Comparison of ENCODE assay signal across 26 cellular contexts in genomic region chr17:437545-437944, GRCh38. TPM values are rescaled to one million over a fixed set of nuclear protein-coding genes. Genes with fewer than 3 reads are reported as not detected.
DNase-seq lines count a peak whose midpoint lies in the region; ATAC-seq, FAIRE-seq and TF ChIP-seq lines count a peak whose summit lies in the region.
"Had no signal": no experiment of that assay in that cellular context is flagged by ENCODE, and none has a peak within 500 bp of the region (broad histone marks: within the 10 kb centered on the region; RNA-seq: fewer than 3 reads in every experiment).

No MANE protein-coding gene starts in this region.

- no peak overlapping the region for H3K4ac ChIP-seq in trophoblast cell (ENCODE audit: low read depth, low read length)

- no peak overlapping the region for H3K18ac ChIP-seq in trophoblast cell (ENCODE audit: low read length)

- BruUV-seq in HepG2 (replicated peaks; lab: Mats Ljungman, UMichigan): no TSS peak
- no TSS peak for BruUV-seq in K562 (replicated peaks; lab: Mats Ljungman, UMichigan)

- H3K27ac Mint-ChIP-seq in activated CD8-positive, alpha-beta memory T cell treated with anti-CD3 and anti-CD28 coated beads, Interleukin-2, amount 10 ng/mL, durations not matched to agents 7 days and 5 days: no peak overlapping the region
- H3K27ac Mint-ChIP-seq: CD4-positive, CD25-positive, alpha-beta regulatory T cell had no signal

- no peak overlapping the region for H2BK120ac ChIP-seq in trophoblast cell (ENCODE audit: insufficient read depth, low read length, poor library complexity)

- in situ Hi-C loops in HepG2 (cut with HindIII; ENCODE audit: extremely low pct_ligation_motif_present, low pct_unique_long_range_greater_than_20kb): no loop called here
- in situ Hi-C loops in K562 (cut with MboI): loop anchor here (5.0 kb wide), 1 partner anchor 60 kb away; no protein-coding TSS in a partner anchor

- H3K4me1 ChIP-seq in HepG2 (ENCODE audit: insufficient read depth, low read length) (no peaks in the 10 kb centered on the region), right lobe of liver (no peaks in the 10 kb centered on the region), K562 (replicated peaks in 1 of 2; ENCODE audit: control insufficient read depth in 2 of 2, insufficient read depth in 2 of 2, low read length in 2 of 2) (peaks cover 0 to 6% of the 10 kb centered on the region in 2 experiments; a peak in 1 of 5 replicates), trophoblast cell (ENCODE audit: control insufficient read depth in 1 of 2, insufficient read depth in 2 of 2, low read length in 2 of 2) (no peaks in the 10 kb centered on the region)
- H3K4me1 ChIP-seq: BE2C had no signal

- no peak overlapping the region for H4K91ac ChIP-seq in trophoblast cell (ENCODE audit: low read depth, low read length)

- H3K9ac ChIP-seq in HepG2 (ENCODE audit: insufficient read depth, low read depth, low read length) (no peak overlapping the region), K562 (ENCODE audit: insufficient read depth in 1 of 2, low read depth in 2 of 2, low read length in 2 of 2) (no peak overlapping the region), trophoblast cell (ENCODE audit: low read length) (peak overlapping the region; percentile 40)
- H3K9ac ChIP-seq: BLaER1 had no signal

- TF ChIP-seq RAD21 in HepG2 (CRISPR knock-in tag; IDR thresholded peaks at IDR 0.05) (no peak), K562 (CRISPR knock-in tag; conservative IDR thresholded peaks at IDR 0.05 in 1 of 2, IDR thresholded peaks at IDR 0.05 in 1 of 2) (no peak)

- CTCF ChIA-PET in HepG2 (lab: Yijun Ruan, JAX; ENCODE audit: low intra/inter-chr PET ratio, low total read pairs): no interaction called here
- CTCF ChIA-PET in K562 (lab: Yijun Ruan, JAX; ENCODE audit: low intra/inter-chr PET ratio): no interaction called here
- CTCF ChIA-PET in activated CD8-positive, alpha-beta memory T cell treated with anti-CD3 and anti-CD28 coated beads, Interleukin-2, amount 10 ng/mL, durations not matched to agents 7 days and 5 days (lab: Charles Lee): no interaction called here

- H3K9me1 ChIP-seq in K562 (ENCODE audit: control insufficient read depth, insufficient read depth, low read length): no peaks in the 10 kb centered on the region

- POLR2A ChIA-PET in HepG2 (lab: Yijun Ruan, JAX): no interaction called here
- POLR2A ChIA-PET in K562 (lab: Yijun Ruan, JAX): no interaction called here

- no peaks in the 10 kb centered on the region for H4K20me1 ChIP-seq in HepG2 (ENCODE audit: insufficient read depth, low read length)
- no peaks in the 10 kb centered on the region for H4K20me1 ChIP-seq in K562 (replicated peaks; ENCODE audit: control insufficient read depth, insufficient read depth, low read length)
- H4K20me1 ChIP-seq: BLaER1 had no signal

- no peak for ATAC-seq in HepG2
- no peak for ATAC-seq in right lobe of liver
- ATAC-seq in K562: no peak
- no peak for ATAC-seq in activated CD8-positive, alpha-beta memory T cell treated with anti-CD3 and anti-CD28 coated beads, Interleukin-2, amount 10 ng/mL, durations not matched to agents 7 days and 5 days
- ATAC-seq in HG03378 (IDR thresholded peaks at IDR 0.05; ENCODE audit: unreplicated experiment): no peak
- ATAC-seq: GM12878 had no signal

- H3K4me3 ChIP-seq in HepG2 (replicated peaks in 1 of 3; ENCODE audit: insufficient read depth in 1 of 3, low read depth in 2 of 3, low read length in 3 of 3) (no peak overlapping the region), right lobe of liver (no peak overlapping the region), K562 (no peak overlapping the region), trophoblast cell (ENCODE audit: low read depth, low read length) (no peak overlapping the region)
- H3K4me3 ChIP-seq: BLaER1, GM12878 had no signal

- peak overlapping the region; percentile 80 for H3K23ac ChIP-seq in trophoblast cell (ENCODE audit: low read length)

- no peak for TF ChIP-seq CTCF in HepG2 (CRISPR knock-in tag; IDR thresholded peaks at IDR 0.05)
- TF ChIP-seq CTCF in right lobe of liver (IDR thresholded peaks at IDR 0.05): no peak
- no peak for TF ChIP-seq CTCF in K562 (IDR thresholded peaks at IDR 0.05 in 2 of 3, conservative IDR thresholded peaks at IDR 0.05 in 1 of 3; ENCODE audit: insufficient read depth in 2 of 3, low read depth in 1 of 3, low read length in 3 of 3)

- intact Hi-C loops in HepG2 (cut with micrococcal nuclease; ENCODE audit: unreplicated experiment) (no loop called here), right lobe of liver (cut with DNase I) (no loop called here), K562 (cut with micrococcal nuclease) (no loop called here)

- peaks cover 8% of the 10 kb centered on the region for H3K9me3 Mint-ChIP-seq in activated CD8-positive, alpha-beta memory T cell treated with anti-CD3 and anti-CD28 coated beads, Interleukin-2, amount 10 ng/mL, durations not matched to agents 7 days and 5 days (ENCODE audit: low read depth)

- DNase-seq in HepG2 (ENCODE audit: low spot score) (no peak), right lobe of liver (no peak), K562 (ENCODE audit: extremely low read depth in 1 of 4, low spot score in 3 of 4) (no peak), trophoblast cell (no peak)
- no peak for DNase-seq in activated CD8-positive, alpha-beta memory T cell treated with anti-CD3 and anti-CD28 coated beads, Interleukin-2, amount 10 ng/mL, durations not matched to agents 7 days and 5 days
- DNase-seq: ACHN; BE2C; C1 segment of cervical spinal cord; CD4-positive, alpha-beta memory T cell; CD4-positive, CD25-positive, alpha-beta regulatory T cell; CD8-positive, alpha-beta memory T cell; COR-L47; DMS 273 treated with DMSO at 0.1 percent for 48 hours; DMS153; DMS53; DMS79; DND-41; EL; GDM1 had no signal

- H3K79me1 ChIP-seq in trophoblast cell (ENCODE audit: low read length): no peaks in the 10 kb centered on the region

- no peak overlapping the region for H3K4me2 ChIP-seq in HepG2 (ENCODE audit: low read depth, low read length)
- H3K4me2 ChIP-seq in K562 (ENCODE audit: insufficient read depth, low read length): no peak overlapping the region
- no peak overlapping the region for H3K4me2 ChIP-seq in trophoblast cell (ENCODE audit: low read length)
- H3K4me2 ChIP-seq: BLaER1 had no signal

- peaks cover 45% of the 10 kb centered on the region for H3K36me3 Mint-ChIP-seq in activated CD8-positive, alpha-beta memory T cell treated with anti-CD3 and anti-CD28 coated beads, Interleukin-2, amount 10 ng/mL, durations not matched to agents 7 days and 5 days

- WGBS in HepG2 (ENCODE audit: low lambda C conversion rate): 60% methylated on average over 2 of the region's 2 CpGs
- 86% methylated on average over 2 of the region's 2 CpGs for WGBS in right lobe of liver (ENCODE audit: insufficient coverage, low coverage, low lambda C conversion rate, missing lambda C conversion rate)
- WGBS in K562 (ENCODE audit: insufficient coverage, low coverage, missing lambda C conversion rate): 21% methylated on average over 2 of the region's 2 CpGs
- WGBS in trophoblast cell (ENCODE audit: extremely low coverage, insufficient coverage, insufficient read length): no CpG with 5 or more reads among the region's 2 CpGs

- peaks cover 0 to under 1% of the 10 kb centered on the region in 2 experiments; a peak in 1 of 5 replicates for H3K36me3 ChIP-seq in HepG2 (replicated peaks in 1 of 2; ENCODE audit: control insufficient read depth in 1 of 2, insufficient read depth in 2 of 2, low read length in 2 of 2)
- H3K36me3 ChIP-seq in right lobe of liver: no peaks in the 10 kb centered on the region
- no peaks in the 10 kb centered on the region for H3K36me3 ChIP-seq in K562 (ENCODE audit: control insufficient read depth, insufficient read depth, low read length)
- peaks cover 0 to 5% of the 10 kb centered on the region in 2 experiments for H3K36me3 ChIP-seq in trophoblast cell (ENCODE audit: control insufficient read depth in 1 of 2, insufficient read depth in 2 of 2, low read length in 2 of 2)
- H3K36me3 ChIP-seq: BE2C had no signal

- TF ChIP-seq POLR2A in HepG2 (IDR thresholded peaks at IDR 0.05; ENCODE audit: insufficient read depth in 1 of 2, low read depth in 2 of 2, low read length in 2 of 2) (no peak), right lobe of liver (IDR thresholded peaks at IDR 0.05) (no peak), K562 (conservative IDR thresholded peaks at IDR 0.05) (no peak)

- no peak overlapping the region for H2AK5ac ChIP-seq in trophoblast cell (ENCODE audit: low read length)

- H3K27me3 Mint-ChIP-seq in activated CD8-positive, alpha-beta memory T cell treated with anti-CD3 and anti-CD28 coated beads, Interleukin-2, amount 10 ng/mL, durations not matched to agents 7 days and 5 days: no peaks in the 10 kb centered on the region
- H3K27me3 Mint-ChIP-seq: CD4-positive, alpha-beta memory T cell had no signal

- H3K79me2 ChIP-seq in HepG2 (ENCODE audit: insufficient read depth, low read length): no peaks in the 10 kb centered on the region
- no peaks in the 10 kb centered on the region for H3K79me2 ChIP-seq in K562 (ENCODE audit: control insufficient read depth, insufficient read depth, low read length)
- no peaks in the 10 kb centered on the region for H3K79me2 ChIP-seq in trophoblast cell (ENCODE audit: control insufficient read depth, insufficient read depth, low read length, poor library complexity)

- H3K27ac ChIP-seq in HepG2 (ENCODE audit: extremely low read length, insufficient read depth, low read length) (no peak overlapping the region), right lobe of liver (no peak overlapping the region), K562 (ENCODE audit: extremely low read depth, low read depth, low read length) (no peak overlapping the region), trophoblast cell (ENCODE audit: low read depth, low read length) (no peak overlapping the region)
- H3K27ac ChIP-seq: 22Rv1, BLaER1 had no signal

- FAIRE-seq in HepG2 (lab: Jason Lieb, UNC) (no peak), K562 (lab: Jason Lieb, UNC) (no peak)
- FAIRE-seq: GM12878, GM12892, GM18507 had no signal

- no peak overlapping the region for H4K12ac ChIP-seq in trophoblast cell (ENCODE audit: low read depth, low read length)

- H2AFZ ChIP-seq in HepG2 (ENCODE audit: low read length) (no peak overlapping the region), K562 (ENCODE audit: low read depth, low read length) (no peak overlapping the region), trophoblast cell (ENCODE audit: insufficient read depth, low read length, poor library complexity) (no peak overlapping the region)

- no peak overlapping the region for H3K4me3 Mint-ChIP-seq in activated CD8-positive, alpha-beta memory T cell treated with anti-CD3 and anti-CD28 coated beads, Interleukin-2, amount 10 ng/mL, durations not matched to agents 7 days and 5 days
- H3K4me3 Mint-ChIP-seq: CD14-positive monocyte; CD4-positive, alpha-beta memory T cell; CD4-positive, CD25-positive, alpha-beta regulatory T cell; CD8-positive, alpha-beta memory T cell had no signal

- H4K8ac ChIP-seq in trophoblast cell (ENCODE audit: low read depth, low read length): no peak overlapping the region

- H2BK12ac ChIP-seq in trophoblast cell (ENCODE audit: low read length): no peak overlapping the region

- no peak overlapping the region for H2BK5ac ChIP-seq in trophoblast cell (ENCODE audit: low read depth, low read length, poor library complexity)

- no peak overlapping the region for H3K14ac ChIP-seq in trophoblast cell (ENCODE audit: low read length)

- H3K9me3 ChIP-seq in HepG2 (ENCODE audit: low read length): peaks cover 7% of the 10 kb centered on the region; the same call in 1 of the 2 replicates
- peaks cover 0 to 7% (median 1%) of the 10 kb centered on the region in 4 donors for H3K9me3 ChIP-seq in right lobe of liver
- peaks cover 8% of the 10 kb centered on the region; the same call in 1 of the 2 replicates for H3K9me3 ChIP-seq in K562 (replicated peaks; ENCODE audit: control insufficient read depth, insufficient read depth, low read depth, low read length)
- peaks cover 2% of the 10 kb centered on the region for H3K9me3 ChIP-seq in trophoblast cell (ENCODE audit: insufficient read depth, low read depth, low read length)
- H3K9me3 ChIP-seq: BE2C had no signal

- TF ChIP-seq EP300 in HepG2 (IDR thresholded peaks at IDR 0.05; ENCODE audit: low read depth in 2 of 2, low read length in 2 of 2) (no peak), HepG2 (CRISPR knock-in tag; IDR thresholded peaks at IDR 0.05; ENCODE audit: borderline replicate concordance) (no peak), K562 (IDR thresholded peaks at IDR 0.05; ENCODE audit: low read length) (no peak)

- H3K4me1 Mint-ChIP-seq in activated CD8-positive, alpha-beta memory T cell treated with anti-CD3 and anti-CD28 coated beads, Interleukin-2, amount 10 ng/mL, durations not matched to agents 7 days and 5 days: no peaks in the 10 kb centered on the region
- H3K4me1 Mint-ChIP-seq: CD14-positive monocyte; CD4-positive, CD25-positive, alpha-beta regulatory T cell; CD8-positive, alpha-beta memory T cell had no signal

- H3K27me3 ChIP-seq in HepG2 (ENCODE audit: control insufficient read depth in 1 of 2, insufficient read depth in 2 of 2, low read length in 2 of 2): no peaks in the 10 kb centered on the region
- no peaks in the 10 kb centered on the region for H3K27me3 ChIP-seq in right lobe of liver
- peaks cover 0 to 7% of the 10 kb centered on the region in 2 experiments; a peak in 3 of 5 replicates for H3K27me3 ChIP-seq in K562 (ENCODE audit: control insufficient read depth in 2 of 2, insufficient read depth in 2 of 2, low read length in 2 of 2)
- no peaks in the 10 kb centered on the region for H3K27me3 ChIP-seq in trophoblast cell (ENCODE audit: insufficient read depth, low read length)
- H3K27me3 ChIP-seq: BE2C, BLaER1 had no signal

RNA-seq across cellular contexts. Expression of gene RFLNB, which starts 8.2 kb away (rescaled TPM):
- total RNA-seq in HepG2 (2016; rRNA removed; fragmentation: Illumina TruSeq; extraction: Trizol) (21.3 and 22.8 TPM in 2 replicates), right lobe of liver (1 to 10 TPM; 1.4 to 7.3 (median 4.1) TPM), K562 (2014; rRNA removed) (6.4 and 9.8 TPM in 2 replicates), K562 (2014; rRNA removed; fragmentation: Illumina TruSeq; extraction: Trizol) (5.6 and 5.9 TPM in 2 replicates), K562 (2015; rRNA removed; fragmentation: Illumina TruSeq; extraction: Trizol) (4.6 and 4.9 TPM in 2 replicates), K562 (2021) (8.8 and 10.0 TPM in 2 replicates)
- 27.1 and 28.5 TPM in 2 replicates for total RNA-seq in HepG2 (2016; cell fraction: cytosol; rRNA removed; fragmentation: Illumina TruSeq; extraction: Trizol; ENCODE audit: low read depth)
- 19.3 and 21.8 TPM in 2 replicates for total RNA-seq in HepG2 (2016; cell fraction: insoluble cytoplasmic fraction; rRNA removed; fragmentation: Illumina TruSeq; extraction: Trizol)
- 58.7 and 64.2 TPM in 2 replicates for total RNA-seq in HepG2 (2016; cell fraction: membrane; rRNA removed; fragmentation: Illumina TruSeq; extraction: Trizol)
- total RNA-seq in HepG2 (2016; cell fraction: nucleus; rRNA removed; fragmentation: Illumina TruSeq; extraction: Trizol): 8.7 and 10.1 TPM in 2 replicates
- polyA plus RNA-seq in HepG2 (2011; rRNA removed) (3.1 and 3.2 TPM in 2 replicates), K562 (2011; rRNA removed) (0.95 and 1.8 TPM in 2 replicates), K562 (2014; fragmentation: Illumina TruSeq; extraction: Trizol) (4.6 and 6.8 TPM in 2 replicates), K562 (2014; fragmentation: Nextera tagmentation; extraction: Ambion mirVana) (1 to 10 TPM in 1 of 2 experiments, under 1 TPM in 1; 0.92 to 1.1 TPM), K562 (2014; rRNA removed) (5.0 and 7.2 TPM in 2 replicates)
- polyA plus RNA-seq in HepG2 (2011; cell fraction: cytosol; rRNA removed): 3.4 and 4.0 TPM in 2 replicates
- 2.1 and 2.5 TPM in 2 replicates for polyA plus RNA-seq in HepG2 (2011; cell fraction: nucleus; rRNA removed)
- polyA plus RNA-seq in HepG2 (2012): 7.5 and 10.7 TPM in 2 replicates
- 44.9 and 45.8 TPM in 2 replicates for polyA plus RNA-seq in HepG2 (2016; cell fraction: cytosol; fragmentation: Illumina TruSeq; extraction: Trizol; ENCODE audit: low read depth)
- polyA plus RNA-seq in HepG2 (2016; cell fraction: insoluble cytoplasmic fraction; fragmentation: Illumina TruSeq; extraction: Trizol; ENCODE audit: low read depth): 23.3 and 26.8 TPM in 2 replicates
- polyA plus RNA-seq in HepG2 (2016; cell fraction: membrane; fragmentation: Illumina TruSeq; extraction: Trizol; ENCODE audit: low read depth): 59.7 and 67.0 TPM in 2 replicates
- polyA plus RNA-seq in HepG2 (2016; cell fraction: nucleus; fragmentation: Illumina TruSeq; extraction: Trizol; ENCODE audit: insufficient read depth, low read depth): 18.9 and 19.1 TPM in 2 replicates
- 5.3 TPM in 1 of 2 replicates, not detected in the other for polyA minus RNA-seq in HepG2 (2011; rRNA and poly(A)+ RNA removed; ENCODE audit: low replicate concordance)
- polyA minus RNA-seq in HepG2 (2011; cell fraction: cytosol; rRNA and poly(A)+ RNA removed): 3.7 and 4.5 TPM in 2 replicates
- 0.90 and 1.4 TPM in 2 replicates for polyA minus RNA-seq in HepG2 (2011; cell fraction: nucleus; rRNA and poly(A)+ RNA removed)
- total RNA-seq in K562 (2011; cell fraction: chromatin; rRNA removed; ENCODE audit: low replicate concordance): 1.3 and 1.9 TPM in 2 replicates
- total RNA-seq in K562 (2011; cell fraction: nucleolus; rRNA removed): 1.1 and 1.3 TPM in 2 replicates
- 1.8 and 2.8 TPM in 2 replicates for total RNA-seq in K562 (2011; cell fraction: nucleoplasm; rRNA removed)
- polyA plus RNA-seq in K562 (2011; cell fraction: cytosol; rRNA removed): 1.1 and 2.8 TPM in 2 replicates
- 0.52 and 1.4 TPM in 2 replicates for polyA plus RNA-seq in K562 (2011; cell fraction: nucleus; rRNA removed)
- polyA plus RNA-seq in K562 (2012): 5.3 and 7.7 TPM in 2 replicates
- 0.54 and 1.3 TPM in 2 replicates for polyA minus RNA-seq in K562 (2011; rRNA and poly(A)+ RNA removed)
- 1.5 and 1.9 TPM in 2 replicates for polyA minus RNA-seq in K562 (2011; cell fraction: cytosol; rRNA and poly(A)+ RNA removed)
- polyA minus RNA-seq in K562 (2011; cell fraction: nucleus; rRNA and poly(A)+ RNA removed): 0.27 and 0.33 TPM in 2 replicates
- polyA plus RNA-seq in trophoblast cell (2013): 15.5 and 17.3 TPM in 2 replicates
- total RNA-seq in activated CD8-positive, alpha-beta memory T cell treated with anti-CD3 and anti-CD28 coated beads, Interleukin-2, amount 10 ng/mL, durations not matched to agents 7 days and 5 days: 10 to 100 TPM; 65.4 to 74.4 TPM
